ENCODE assay signal across 17 cellular contexts in the genomic region with DNA sequence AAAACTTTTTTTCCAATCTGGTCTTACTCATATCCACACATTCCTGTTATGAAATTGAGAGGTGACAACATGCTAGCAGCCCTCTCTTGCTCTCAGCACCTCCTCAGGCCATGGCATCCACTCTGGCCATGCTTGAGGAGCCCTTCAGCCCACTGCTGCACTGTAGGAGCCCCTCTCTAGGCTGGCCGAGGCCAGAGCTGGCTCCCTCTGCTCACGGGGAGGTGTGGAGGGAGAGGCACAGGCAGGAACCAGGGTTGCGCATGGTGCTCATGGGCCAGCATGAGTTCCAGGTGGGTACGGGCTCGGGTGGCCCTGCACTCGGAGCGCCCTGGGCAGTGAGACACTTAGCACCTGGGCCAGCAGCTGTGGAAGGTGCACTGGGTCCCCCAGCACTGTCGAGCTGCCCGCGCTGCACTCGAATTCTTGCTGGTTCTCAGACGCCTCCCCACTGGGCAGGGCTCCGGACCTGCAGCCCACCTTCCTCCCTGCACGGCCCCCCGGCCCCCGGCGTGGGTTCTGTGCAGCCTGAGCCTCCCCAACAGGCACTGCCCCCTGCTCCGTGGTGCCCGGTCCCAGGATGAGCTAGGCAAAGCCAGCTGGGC.
"Had no signal": no experiment of that assay in that cellular context is flagged by ENCODE, and none has a peak within 500 bp of the region (broad histone marks: within the 10 kb centered on the region; RNA-seq: fewer than 3 reads in every experiment).

No MANE protein-coding gene starts in this region.

- H3K27me3 ChIP-seq: dorsolateral prefrontal cortex, foreskin keratinocyte, gastroesophageal sphincter, heart left ventricle, left lung had no signal

- H3K9me3 ChIP-seq: esophagus muscularis mucosa, gastroesophageal sphincter had no signal

- ATAC-seq: foreskin keratinocyte, gastroesophageal sphincter, heart left ventricle, left cardiac atrium, left lung, left ventricle myocardium superior had no signal

- H3K4me3 ChIP-seq: coronary artery, dorsolateral prefrontal cortex, esophagus muscularis mucosa, gastroesophageal sphincter, heart left ventricle, left lung, lung had no signal

- H3K36me3 ChIP-seq: esophagus muscularis mucosa, gastroesophageal sphincter, heart left ventricle, left lung had no signal

- H3K4me1 ChIP-seq: foreskin keratinocyte, heart left ventricle, left lung had no signal

- DNase-seq: dermis blood vessel endothelial cell; dorsolateral prefrontal cortex; effector CD4-positive, alpha-beta T cell; effector memory CD4-positive, alpha-beta T cell; foreskin keratinocyte; hippocampal formation; left cardiac atrium; left ventricle myocardium superior; mammary epithelial cell; mesendoderm; midbrain had no signal

- H3K27ac ChIP-seq: coronary artery, dorsolateral prefrontal cortex, esophagus muscularis mucosa, foreskin keratinocyte, gastroesophageal sphincter, heart left ventricle, left lung had no signal
